Comparison of ENCODE assay signal across 24 cellular contexts in genomic region chr3:81521855-81522254, GRCh38.
"Had no signal": no experiment of that assay in that cellular context is flagged by ENCODE, and none has a peak within 500 bp of the region (broad histone marks: within the 10 kb centered on the region; RNA-seq: fewer than 3 reads in every experiment).

No MANE protein-coding gene starts in this region.

- H3K27me3 ChIP-seq: dorsolateral prefrontal cortex, gastrocnemius medialis, heart right ventricle, left lung, neural progenitor cell, pancreas, right lobe of liver, spleen, transverse colon had no signal

- H3K4me2 ChIP-seq: neural progenitor cell had no signal

- H2AFZ ChIP-seq: neural progenitor cell had no signal

- H3K9me3 ChIP-seq: gastrocnemius medialis, left lung, lower lobe of right lung, pancreas, prostate gland, right lobe of liver, thoracic aorta, transverse colon had no signal

- H3K27ac ChIP-seq: dorsolateral prefrontal cortex, gastrocnemius medialis, heart right ventricle, left lung, lower lobe of right lung, neural progenitor cell, pancreas, prostate gland, right lobe of liver, spleen, thoracic aorta, transverse colon had no signal

- H3K36me3 ChIP-seq: gastrocnemius medialis, left lung, lower lobe of right lung, neural progenitor cell, pancreas, prostate gland, right lobe of liver, thoracic aorta, transverse colon had no signal

- H3K4me3 ChIP-seq: dorsolateral prefrontal cortex, gastrocnemius medialis, heart right ventricle, left lung, lower lobe of right lung, neural progenitor cell, pancreas, prostate gland, right lobe of liver, spleen, thoracic aorta, transverse colon had no signal

- DNase-seq: cortex of kidney; dorsolateral prefrontal cortex; effector CD8-positive, alpha-beta T cell; gastrocnemius medialis; heart right ventricle; hypothalamus; left lung; lower lobe of right lung; natural killer cell; occipital lobe; pancreas; retina; right lobe of liver; spleen; stimulated activated CD4-positive, alpha-beta T cell treated with anti-CD3 and anti-CD28 coated beads, Interleukin-15, amount 100 ng/mL, for 24 hours; stimulated activated CD4-positive, alpha-beta T cell treated with anti-CD3 and anti-CD28 coated beads, Interleukin-1b, Interleukin-23, amount 100 ng/mL, for 48 hours; stimulated activated CD4-positive, alpha-beta T cell treated with anti-CD3 and anti-CD28 coated beads, Interleukin-4, amount 100 ng/mL, for 4 hours; stimulated activated naive B cell treated with anti-CD40 and anti-IgM and Interleukin-4, amounts not matched to agents 10 μg/mL and 1 μg/mL and 100 μg/mL, for 72 hours; stimulated activated naive CD8-positive, alpha-beta T cell treated with anti-CD3 and anti-CD28 coated beads, Interleukin-15, amount 100 ng/mL, for 72 hours; transverse colon had no signal

- H3K4me1 ChIP-seq: heart right ventricle, left lung, lower lobe of right lung, neural progenitor cell, pancreas, prostate gland, right lobe of liver, spleen, transverse colon had no signal

- ATAC-seq: esophagus mucosa; gastrocnemius medialis; left lung; lower lobe of right lung; natural killer cell; pancreas; right lobe of liver; stimulated activated naive B cell treated with anti-CD40 and anti-IgM and Interleukin-4, amounts not matched to agents 10 μg/mL and 1 μg/mL and 100 μg/mL, for 72 hours; stimulated activated naive CD8-positive, alpha-beta T cell treated with anti-CD3 and anti-CD28 coated beads, Interleukin-15, amount 100 ng/mL, for 72 hours had no signal

- H3K9ac ChIP-seq: neural progenitor cell had no signal
